10 cellular contexts compared by ENCODE assay signal in genomic region chr21:29302340-29302991, GRCh38. TPM values are rescaled to one million over a fixed set of nuclear protein-coding genes. Genes with fewer than 3 reads are reported as not detected.
A peak's percentile ranks its signal among the peaks of the same experiment; 100 is the strongest.
DNase-seq lines count a peak whose midpoint lies in the region; ATAC-seq and TF ChIP-seq lines count a peak whose summit lies in the region.
"Had no signal": no experiment of that assay in that cellular context is flagged by ENCODE, and none has a peak within 500 bp of the region (broad histone marks: within the 10 kb centered on the region; RNA-seq: fewer than 3 reads in every experiment).

No MANE protein-coding gene starts in this region.

- TF ChIP-seq POLR2A in vagina (IDR thresholded peaks at IDR 0.05): no peak

- TF ChIP-seq CTCF in natural killer cell (IDR thresholded peaks at IDR 0.05): no peak
- no peak for TF ChIP-seq CTCF in vagina (IDR thresholded peaks at IDR 0.05)

- H3K27ac ChIP-seq in vagina (peak overlapping the region; percentile 28), caudate nucleus (ENCODE audit: low read depth, low read length) (no peak overlapping the region)

- peak overlapping the region; percentile 20 to 44 for H3K27ac Mint-ChIP-seq in natural killer cell treated with Interleukin-12 subunit alpha and Interleukin-12 subunit beta and Interleukin-15 and Interleukin-18, amount 100 ng/mL, for 72 hours
- H3K27ac Mint-ChIP-seq in natural killer cell: peak overlapping the region in 1 of 2 donors; percentile 49
- H3K27ac Mint-ChIP-seq in memory B cell: peak overlapping the region; percentile 98
- no peak overlapping the region for H3K27ac Mint-ChIP-seq in T-helper 2 cell treated with Interferon-gamma antibody and Interleukin-4, amounts not matched to agents 5 μg/mL and 100 μg/mL, for 36 hours

- no peaks in the 10 kb centered on the region for H3K9me3 ChIP-seq in vagina

- no peak for ATAC-seq in natural killer cell treated with Interleukin-12 subunit alpha and Interleukin-12 subunit beta and Interleukin-15 and Interleukin-18, amount 100 ng/mL, for 72 hours
- ATAC-seq in natural killer cell: no peak
- no peak for ATAC-seq in memory B cell (ENCODE audit: low read depth)
- ATAC-seq: Right ventricle myocardium inferior had no signal

- peaks cover 43 to 45% of the 10 kb centered on the region in 2 donors for H3K4me1 Mint-ChIP-seq in natural killer cell treated with Interleukin-12 subunit alpha and Interleukin-12 subunit beta and Interleukin-15 and Interleukin-18, amount 100 ng/mL, for 72 hours (ENCODE audit: low read depth in 2 of 2)
- peaks cover 47 to 56% of the 10 kb centered on the region in 2 donors for H3K4me1 Mint-ChIP-seq in natural killer cell
- peaks cover 52% of the 10 kb centered on the region for H3K4me1 Mint-ChIP-seq in memory B cell
- H3K4me1 Mint-ChIP-seq in T-helper 2 cell treated with Interferon-gamma antibody and Interleukin-4, amounts not matched to agents 5 μg/mL and 100 μg/mL, for 36 hours (ENCODE audit: low read depth): peaks cover 42% of the 10 kb centered on the region

- H3K4me1 ChIP-seq in vagina: peaks cover 83% of the 10 kb centered on the region

- H3K4me3 Mint-ChIP-seq in natural killer cell treated with Interleukin-12 subunit alpha and Interleukin-12 subunit beta and Interleukin-15 and Interleukin-18, amount 100 ng/mL, for 72 hours: peak overlapping the region; percentile 39
- H3K4me3 Mint-ChIP-seq in natural killer cell: no peak overlapping the region
- peak overlapping the region; percentile 21 for H3K4me3 Mint-ChIP-seq in memory B cell
- no peak overlapping the region for H3K4me3 Mint-ChIP-seq in T-helper 2 cell treated with Interferon-gamma antibody and Interleukin-4, amounts not matched to agents 5 μg/mL and 100 μg/mL, for 36 hours
- H3K4me3 Mint-ChIP-seq: activated naive CD4-positive, alpha-beta T cell treated with anti-CD3 and anti-CD28 coated beads, Interleukin-2, amount 10 ng/mL, durations not matched to agents 7 days and 5 days had no signal

- H3K27me3 ChIP-seq in vagina: no peaks in the 10 kb centered on the region

- in situ Hi-C loops in KBM-7 (cut with MboI; ENCODE audit: low pct_unique_long_range_greater_than_20kb, low sequenced_read_pairs): no loop called here

- H3K27me3 Mint-ChIP-seq in natural killer cell treated with Interleukin-12 subunit alpha and Interleukin-12 subunit beta and Interleukin-15 and Interleukin-18, amount 100 ng/mL, for 72 hours: no peaks in the 10 kb centered on the region
- H3K27me3 Mint-ChIP-seq in natural killer cell (ENCODE audit: low read depth in 2 of 2) (no peaks in the 10 kb centered on the region), memory B cell (no peaks in the 10 kb centered on the region)
- H3K27me3 Mint-ChIP-seq in T-helper 2 cell treated with Interferon-gamma antibody and Interleukin-4, amounts not matched to agents 5 μg/mL and 100 μg/mL, for 36 hours (ENCODE audit: low read depth): peaks cover 2% of the 10 kb centered on the region
- H3K27me3 Mint-ChIP-seq: activated naive CD4-positive, alpha-beta T cell treated with anti-CD3 and anti-CD28 coated beads, Interleukin-2, amount 10 ng/mL, durations not matched to agents 7 days and 5 days had no signal

- no peaks in the 10 kb centered on the region for H3K36me3 ChIP-seq in vagina

- H3K36me3 Mint-ChIP-seq in natural killer cell treated with Interleukin-12 subunit alpha and Interleukin-12 subunit beta and Interleukin-15 and Interleukin-18, amount 100 ng/mL, for 72 hours: peaks cover 6% of the 10 kb centered on the region
- no peaks in the 10 kb centered on the region for H3K36me3 Mint-ChIP-seq in natural killer cell
- peaks cover 6% of the 10 kb centered on the region for H3K36me3 Mint-ChIP-seq in memory B cell
- peaks cover 3% of the 10 kb centered on the region for H3K36me3 Mint-ChIP-seq in T-helper 2 cell treated with Interferon-gamma antibody and Interleukin-4, amounts not matched to agents 5 μg/mL and 100 μg/mL, for 36 hours (ENCODE audit: low read depth)

- DNase-seq in natural killer cell treated with Interleukin-12 subunit alpha and Interleukin-12 subunit beta and Interleukin-15 and Interleukin-18, amount 100 ng/mL, for 72 hours (ENCODE audit: low spot score): no peak
- DNase-seq in natural killer cell: no peak
- peak; percentile 34 for DNase-seq in amniotic epithelial cell (ENCODE audit: low read depth)
- DNase-seq in memory B cell (ENCODE audit: low spot score in 2 of 2): no peak
- no peak for DNase-seq in vagina (ENCODE audit: extremely low spot score in 2 of 2)
- no peak for DNase-seq in T-helper 2 cell treated with Interferon-gamma antibody and Interleukin-4, amounts not matched to agents 5 μg/mL and 100 μg/mL, for 36 hours (ENCODE audit: low spot score)
- DNase-seq in KBM-7: no peak
- DNase-seq in caudate nucleus (lab: John Stamatoyannopoulos, UW): no peak
- DNase-seq: activated naive CD4-positive, alpha-beta T cell treated with anti-CD3 and anti-CD28 coated beads, Interleukin-2, amount 10 ng/mL, durations not matched to agents 7 days and 5 days had no signal

- intact Hi-C loops in natural killer cell (cut with micrococcal nuclease): no loop called here
- intact Hi-C loops in vagina (cut with DNase I): no loop called here

- peak overlapping the region in 1 of 2 donors; percentile 11 for H3K4me3 ChIP-seq in vagina

- H3K9me3 Mint-ChIP-seq in natural killer cell treated with Interleukin-12 subunit alpha and Interleukin-12 subunit beta and Interleukin-15 and Interleukin-18, amount 100 ng/mL, for 72 hours: no peaks in the 10 kb centered on the region
- H3K9me3 Mint-ChIP-seq in natural killer cell (no peaks in the 10 kb centered on the region), memory B cell (peaks cover 3% of the 10 kb centered on the region)
- H3K9me3 Mint-ChIP-seq in T-helper 2 cell treated with Interferon-gamma antibody and Interleukin-4, amounts not matched to agents 5 μg/mL and 100 μg/mL, for 36 hours: no peaks in the 10 kb centered on the region

RNA-seq across cellular contexts. Expression of gene BACH1, which starts 3.7 kb away (rescaled TPM):
- total RNA-seq in natural killer cell treated with Interleukin-12 subunit alpha and Interleukin-12 subunit beta and Interleukin-15 and Interleukin-18, amount 100 ng/mL, for 72 hours: 10 to 100 TPM; 29.5 to 38.7 TPM
- total RNA-seq in natural killer cell (100 to 1,000 TPM in 1 of 3 donors, 10 to 100 TPM in 2; 74.2 to 111 (median 86.3) TPM), vagina (33.1 TPM)

Comparison
In these comparisons a context has a peak if more than half of its experiments do, and no peak if none do; other contexts are left out.
1. H3K4me3 Mint-ChIP-seq: peak in natural killer cell treated with Interleukin-12 subunit alpha and Interleukin-12 subunit beta and Interleukin-15 and Interleukin-18, amount 100 ng/mL, for 72 hours (single experiment) and memory B cell (single experiment); none in natural killer cell (single experiment) and T-helper 2 cell treated with Interferon-gamma antibody and Interleukin-4, amounts not matched to agents 5 μg/mL and 100 μg/mL, for 36 hours (single experiment).